ENCODE assay signal across 1 cellular context in genomic region chr6:144265061-144265357, GRCh38.
TF ChIP-seq lines count a peak whose summit lies in the region.

No MANE protein-coding gene starts in this region.

TF ChIP-seq in GM23338, 12 proteins besides CTCF, POLR2A, EP300 and RAD21 (continued from another document):
- TF ChIP-seq REST (IDR thresholded peaks at IDR 0.05; ENCODE audit: unreplicated experiment) (no peak), ZNF331 (CRISPR knock-in tag; IDR thresholded peaks at IDR 0.05; ENCODE audit: low read depth) (no peak), POLR2AphosphoS5 (IDR thresholded peaks at IDR 0.05; ENCODE audit: low read depth) (no peak), JUNB (IDR thresholded peaks at IDR 0.05; ENCODE audit: unreplicated experiment) (no peak), STAT1 (IDR thresholded peaks at IDR 0.05; ENCODE audit: unreplicated experiment) (no peak), EZH2phosphoT487 (IDR thresholded peaks at IDR 0.05; ENCODE audit: unreplicated experiment) (no peak), NANOG (IDR thresholded peaks at IDR 0.05; ENCODE audit: borderline replicate concordance) (no peak), CREB1 (CRISPR knock-in tag; IDR thresholded peaks at IDR 0.05; ENCODE audit: low read depth) (no peak)
- TF ChIP-seq, protein P1, sequence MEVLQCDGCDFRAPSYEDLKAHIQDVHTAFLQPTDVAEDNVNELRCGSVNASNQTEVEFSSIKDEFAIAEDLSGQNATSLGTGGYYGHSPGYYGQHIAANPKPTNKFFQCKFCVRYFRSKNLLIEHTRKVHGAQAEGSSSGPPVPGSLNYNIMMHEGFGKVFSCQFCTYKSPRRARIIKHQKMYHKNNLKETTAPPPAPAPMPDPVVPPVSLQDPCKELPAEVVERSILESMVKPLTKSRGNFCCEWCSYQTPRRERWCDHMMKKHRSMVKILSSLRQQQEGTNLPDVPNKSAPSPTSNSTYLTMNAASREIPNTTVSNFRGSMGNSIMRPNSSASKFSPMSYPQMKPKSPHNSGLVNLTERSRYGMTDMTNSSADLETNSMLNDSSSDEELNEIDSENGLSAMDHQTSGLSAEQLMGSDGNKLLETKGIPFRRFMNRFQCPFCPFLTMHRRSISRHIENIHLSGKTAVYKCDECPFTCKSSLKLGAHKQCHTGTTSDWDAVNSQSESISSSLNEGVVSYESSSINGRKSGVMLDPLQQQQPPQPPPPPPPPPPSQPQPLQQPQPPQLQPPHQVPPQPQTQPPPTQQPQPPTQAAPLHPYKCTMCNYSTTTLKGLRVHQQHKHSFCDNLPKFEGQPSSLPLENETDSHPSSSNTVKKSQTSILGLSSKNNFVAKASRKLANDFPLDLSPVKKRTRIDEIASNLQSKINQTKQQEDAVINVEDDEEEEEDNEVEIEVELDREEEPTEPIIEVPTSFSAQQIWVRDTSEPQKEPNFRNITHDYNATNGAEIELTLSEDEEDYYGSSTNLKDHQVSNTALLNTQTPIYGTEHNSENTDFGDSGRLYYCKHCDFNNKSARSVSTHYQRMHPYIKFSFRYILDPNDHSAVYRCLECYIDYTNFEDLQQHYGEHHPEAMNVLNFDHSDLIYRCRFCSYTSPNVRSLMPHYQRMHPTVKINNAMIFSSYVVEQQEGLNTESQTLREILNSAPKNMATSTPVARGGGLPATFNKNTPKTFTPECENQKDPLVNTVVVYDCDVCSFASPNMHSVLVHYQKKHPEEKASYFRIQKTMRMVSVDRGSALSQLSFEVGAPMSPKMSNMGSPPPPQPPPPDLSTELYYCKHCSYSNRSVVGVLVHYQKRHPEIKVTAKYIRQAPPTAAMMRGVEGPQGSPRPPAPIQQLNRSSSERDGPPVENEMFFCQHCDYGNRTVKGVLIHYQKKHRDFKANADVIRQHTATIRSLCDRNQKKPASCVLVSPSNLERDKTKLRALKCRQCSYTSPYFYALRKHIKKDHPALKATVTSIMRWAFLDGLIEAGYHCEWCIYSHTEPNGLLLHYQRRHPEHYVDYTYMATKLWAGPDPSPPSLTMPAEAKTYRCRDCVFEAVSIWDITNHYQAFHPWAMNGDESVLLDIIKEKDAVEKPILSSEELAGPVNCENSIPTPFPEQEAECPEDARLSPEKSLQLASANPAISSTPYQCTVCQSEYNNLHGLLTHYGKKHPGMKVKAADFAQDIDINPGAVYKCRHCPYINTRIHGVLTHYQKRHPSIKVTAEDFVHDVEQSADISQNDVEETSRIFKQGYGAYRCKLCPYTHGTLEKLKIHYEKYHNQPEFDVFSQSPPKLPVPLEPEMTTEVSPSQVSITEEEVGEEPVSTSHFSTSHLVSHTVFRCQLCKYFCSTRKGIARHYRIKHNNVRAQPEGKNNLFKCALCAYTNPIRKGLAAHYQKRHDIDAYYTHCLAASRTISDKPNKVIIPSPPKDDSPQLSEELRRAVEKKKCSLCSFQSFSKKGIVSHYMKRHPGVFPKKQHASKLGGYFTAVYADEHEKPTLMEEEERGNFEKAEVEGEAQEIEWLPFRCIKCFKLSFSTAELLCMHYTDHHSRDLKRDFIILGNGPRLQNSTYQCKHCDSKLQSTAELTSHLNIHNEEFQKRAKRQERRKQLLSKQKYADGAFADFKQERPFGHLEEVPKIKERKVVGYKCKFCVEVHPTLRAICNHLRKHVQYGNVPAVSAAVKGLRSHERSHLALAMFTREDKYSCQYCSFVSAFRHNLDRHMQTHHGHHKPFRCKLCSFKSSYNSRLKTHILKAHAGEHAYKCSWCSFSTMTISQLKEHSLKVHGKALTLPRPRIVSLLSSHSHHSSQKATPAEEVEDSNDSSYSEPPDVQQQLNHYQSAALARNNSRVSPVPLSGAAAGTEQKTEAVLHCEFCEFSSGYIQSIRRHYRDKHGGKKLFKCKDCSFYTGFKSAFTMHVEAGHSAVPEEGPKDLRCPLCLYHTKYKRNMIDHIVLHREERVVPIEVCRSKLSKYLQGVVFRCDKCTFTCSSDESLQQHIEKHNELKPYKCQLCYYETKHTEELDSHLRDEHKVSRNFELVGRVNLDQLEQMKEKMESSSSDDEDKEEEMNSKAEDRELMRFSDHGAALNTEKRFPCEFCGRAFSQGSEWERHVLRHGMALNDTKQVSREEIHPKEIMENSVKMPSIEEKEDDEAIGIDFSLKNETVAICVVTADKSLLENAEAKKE (CRISPR knock-in tag; IDR thresholded peaks at IDR 0.05) = no peak
